In the genomic region with DNA sequence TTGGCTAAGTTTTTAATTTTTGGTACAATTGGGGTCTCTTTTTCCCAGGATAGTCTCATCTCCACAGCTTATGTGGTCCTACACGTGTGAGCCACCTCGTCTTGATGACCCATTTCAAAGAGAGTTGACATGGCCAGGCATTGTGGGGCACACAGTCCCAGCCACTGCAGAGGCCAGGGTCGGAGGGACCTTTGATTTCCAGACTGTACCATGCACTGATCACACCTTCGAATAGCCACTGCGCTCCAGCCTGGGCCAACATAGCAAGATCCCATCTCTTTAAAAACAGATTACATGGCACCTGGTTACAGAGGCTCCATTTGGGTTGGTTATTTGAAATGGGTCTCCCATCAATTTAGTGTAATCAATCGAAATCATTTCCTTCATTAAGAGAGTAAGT, we compare ENCODE assay signal across 39 cellular contexts.
"Had no signal": no experiment of that assay in that cellular context is flagged by ENCODE, and none has a peak within 500 bp of the region (broad histone marks: within the 10 kb centered on the region; RNA-seq: fewer than 3 reads in every experiment).

No MANE protein-coding gene starts in this region.

- FAIRE-seq: astrocyte, bronchial epithelial cell had no signal

- H3K27ac Mint-ChIP-seq: activated naive CD4-positive, alpha-beta T cell treated with anti-CD3 and anti-CD28 coated beads for 36 hours; activated naive CD4-positive, alpha-beta T cell treated with anti-CD3 and anti-CD28 coated beads, Interleukin-2, amount 10 ng/mL, durations not matched to agents 7 days and 5 days; activated naive CD4-positive, alpha-beta T cell treated with anti-CD3 and anti-CD28 coated beads, Interleukin-2, amount 50 U/mL, for 24 hours; activated naive CD4-positive, alpha-beta T cell treated with anti-CD3 and anti-CD28 coated beads, Interleukin-2, amount 50 U/mL, for 72 hours; activated naive CD8-positive, alpha-beta T cell; activated naive CD8-positive, alpha-beta T cell treated with anti-CD3 and anti-CD28 coated beads for 36 hours; activated naive CD8-positive, alpha-beta T cell treated with anti-CD3 and anti-CD28 coated beads, Interleukin-2, amount 10 ng/mL, durations not matched to agents 7 days and 5 days; activated naive CD8-positive, alpha-beta T cell treated with anti-CD3 and anti-CD28 coated beads, Interleukin-2, amount 50 U/mL, for 24 hours; activated T-cell treated with anti-CD3 and anti-CD28 coated beads, Interleukin-2, amount 50 U/mL, for 24 hours; activated T-cell treated with anti-CD3 and anti-CD28 coated beads, Interleukin-2, amount 50 U/mL, for 72 hours; activated T-helper 1 cell treated with anti-CD3 and anti-CD28 coated beads, Interleukin-12 subunit alpha, Interleukin-12 subunit beta, Interleukin-2, Interleukin-4 antibody, amounts not matched to agents 30 ng/mL and 10 ng/mL and 1 ng/mL, durations not matched to agents 14 hours and 24 hours and 36 hours; activated T-helper 17 cell treated with anti-CD3 and anti-CD28 coated beads, Interleukin-2, amount 50 U/mL, for 72 hours; activated T-helper 2 cell treated with anti-CD3 and anti-CD28 coated beads, Interferon-gamma antibody, Interleukin-2, Interleukin-4, amounts not matched to agents 10 μg/mL and 5 μg/mL and 100 μg/mL, durations not matched to agents 14 hours and 24 hours and 36 hours; brain had no signal

- H3K36me3 ChIP-seq: adrenal gland, ascending aorta, brain microvascular endothelial cell, breast epithelium, cardiac muscle cell had no signal

- H3K4me3 Mint-ChIP-seq: activated naive CD4-positive, alpha-beta T cell treated with anti-CD3 and anti-CD28 coated beads for 36 hours; activated naive CD4-positive, alpha-beta T cell treated with anti-CD3 and anti-CD28 coated beads, Interleukin-2, amount 10 ng/mL, durations not matched to agents 7 days and 5 days; activated naive CD4-positive, alpha-beta T cell treated with anti-CD3 and anti-CD28 coated beads, Interleukin-2, amount 50 U/mL, for 24 hours; activated naive CD8-positive, alpha-beta T cell; activated naive CD8-positive, alpha-beta T cell treated with anti-CD3 and anti-CD28 coated beads for 36 hours; activated naive CD8-positive, alpha-beta T cell treated with anti-CD3 and anti-CD28 coated beads, Interleukin-2, amount 10 ng/mL, durations not matched to agents 7 days and 5 days; activated naive CD8-positive, alpha-beta T cell treated with anti-CD3 and anti-CD28 coated beads, Interleukin-2, amount 50 U/mL, for 24 hours; activated T-cell treated with anti-CD3 and anti-CD28 coated beads, Interleukin-2, amount 50 U/mL, for 24 hours; activated T-cell treated with anti-CD3 and anti-CD28 coated beads, Interleukin-2, amount 50 U/mL, for 4 hours; activated T-cell treated with anti-CD3 and anti-CD28 coated beads, Interleukin-2, amount 50 U/mL, for 72 hours; activated T-helper 1 cell treated with anti-CD3 and anti-CD28 coated beads, Interleukin-12 subunit alpha, Interleukin-12 subunit beta, Interleukin-2, Interleukin-4 antibody, amounts not matched to agents 30 ng/mL and 10 ng/mL and 1 ng/mL, durations not matched to agents 14 hours and 24 hours and 36 hours; activated T-helper 17 cell treated with anti-CD3 and anti-CD28 coated beads, Interleukin-2, amount 50 U/mL, for 72 hours; brain; central memory CD8-positive, alpha-beta T cell had no signal

- ATAC-seq: activated naive CD4-positive, alpha-beta T cell treated with anti-CD3 and anti-CD28 coated beads, Interleukin-2, amount 50 U/mL, for 72 hours; activated naive CD8-positive, alpha-beta T cell treated with anti-CD3 and anti-CD28 coated beads, Interleukin-2, amount 50 U/mL, for 24 hours; activated T-cell treated with anti-CD3 and anti-CD28 coated beads, Interleukin-2, amount 50 U/mL, for 4 hours; activated T-cell treated with anti-CD3 and anti-CD28 coated beads, Interleukin-2, amount 50 U/mL, for 72 hours; activated T-helper 17 cell treated with anti-CD3 and anti-CD28 coated beads, Interleukin-2, amount 50 U/mL, for 72 hours; body of pancreas had no signal

- H3K4me1 Mint-ChIP-seq: activated naive CD4-positive, alpha-beta T cell treated with anti-CD3 and anti-CD28 coated beads, Interleukin-2, amount 10 ng/mL, durations not matched to agents 7 days and 5 days; activated naive CD4-positive, alpha-beta T cell treated with anti-CD3 and anti-CD28 coated beads, Interleukin-2, amount 50 U/mL, for 24 hours; activated naive CD8-positive, alpha-beta T cell treated with anti-CD3 and anti-CD28 coated beads for 36 hours; activated naive CD8-positive, alpha-beta T cell treated with anti-CD3 and anti-CD28 coated beads, Interleukin-2, amount 10 ng/mL, durations not matched to agents 7 days and 5 days; activated naive CD8-positive, alpha-beta T cell treated with anti-CD3 and anti-CD28 coated beads, Interleukin-2, amount 50 U/mL, for 24 hours; activated T-helper 17 cell treated with anti-CD3 and anti-CD28 coated beads, Interleukin-2, amount 50 U/mL, for 72 hours; brain; central memory CD8-positive, alpha-beta T cell had no signal

- H3K4me1 ChIP-seq: adrenal gland, ascending aorta, body of pancreas, breast epithelium had no signal

- H3K4me3 ChIP-seq: adrenal gland, ascending aorta, body of pancreas, breast epithelium, cardiac muscle cell had no signal

- H3K36me3 Mint-ChIP-seq: activated naive CD4-positive, alpha-beta T cell treated with anti-CD3 and anti-CD28 coated beads, Interleukin-2, amount 10 ng/mL, durations not matched to agents 7 days and 5 days; activated naive CD4-positive, alpha-beta T cell treated with anti-CD3 and anti-CD28 coated beads, Interleukin-2, amount 50 U/mL, for 24 hours; activated naive CD8-positive, alpha-beta T cell treated with anti-CD3 and anti-CD28 coated beads for 36 hours; activated naive CD8-positive, alpha-beta T cell treated with anti-CD3 and anti-CD28 coated beads, Interleukin-2, amount 10 ng/mL, durations not matched to agents 7 days and 5 days; brain had no signal

- H3K27me3 ChIP-seq: adrenal gland, ascending aorta, body of pancreas, brain microvascular endothelial cell, breast epithelium, cardiac muscle cell had no signal

- H3K9me3 ChIP-seq: adrenal gland, ascending aorta, body of pancreas, breast epithelium had no signal

- H3K27me3 Mint-ChIP-seq: activated naive CD4-positive, alpha-beta T cell treated with anti-CD3 and anti-CD28 coated beads, Interleukin-2, amount 10 ng/mL, durations not matched to agents 7 days and 5 days; activated naive CD4-positive, alpha-beta T cell treated with anti-CD3 and anti-CD28 coated beads, Interleukin-2, amount 50 U/mL, for 24 hours; activated naive CD8-positive, alpha-beta T cell; activated naive CD8-positive, alpha-beta T cell treated with anti-CD3 and anti-CD28 coated beads for 36 hours; activated naive CD8-positive, alpha-beta T cell treated with anti-CD3 and anti-CD28 coated beads, Interleukin-2, amount 10 ng/mL, durations not matched to agents 7 days and 5 days; activated naive CD8-positive, alpha-beta T cell treated with anti-CD3 and anti-CD28 coated beads, Interleukin-2, amount 50 U/mL, for 24 hours; activated T-cell treated with anti-CD3 and anti-CD28 coated beads, Interleukin-2, amount 50 U/mL, for 24 hours; activated T-helper 17 cell treated with anti-CD3 and anti-CD28 coated beads, Interleukin-2, amount 50 U/mL, for 72 hours; central memory CD8-positive, alpha-beta T cell had no signal

- DNase-seq: activated effector memory CD4-positive, alpha-beta T cell treated with anti-CD3 and anti-CD28 coated beads, Interleukin-2, amount 50 U/mL, for 16 hours; activated effector memory CD4-positive, alpha-beta T cell treated with Interleukin-2 at 50 U/mL for 16 hours; activated gamma-delta T cell; activated gamma-delta T cell treated with Interleukin-2 at 50 U/mL for 16 hours; activated naive CD4-positive, alpha-beta T cell; activated naive CD4-positive, alpha-beta T cell treated with anti-CD3 and anti-CD28 coated beads for 36 hours; activated naive CD4-positive, alpha-beta T cell treated with anti-CD3 and anti-CD28 coated beads, Interleukin-2, amount 10 ng/mL, durations not matched to agents 7 days and 5 days; activated naive CD4-positive, alpha-beta T cell treated with anti-CD3 and anti-CD28 coated beads, Interleukin-2, amount 50 U/mL, for 16 hours; activated naive CD4-positive, alpha-beta T cell treated with Interleukin-2 at 50 U/mL for 16 hours; activated naive CD8-positive, alpha-beta T cell treated with anti-CD3 and anti-CD28 coated beads for 36 hours; activated naive CD8-positive, alpha-beta T cell treated with anti-CD3 and anti-CD28 coated beads, Interleukin-2, amount 10 ng/mL, durations not matched to agents 7 days and 5 days; activated naive CD8-positive, alpha-beta T cell treated with anti-CD3 and anti-CD28 coated beads, Interleukin-2, amount 50 U/mL, for 24 hours; activated T-cell treated with anti-CD3 and anti-CD28 coated beads, Interleukin-2, amount 50 U/mL, for 1 hour; activated T-cell treated with anti-CD3 and anti-CD28 coated beads, Interleukin-2, amount 50 U/mL, for 24 hours; activated T-cell treated with anti-CD3 and anti-CD28 coated beads, Interleukin-2, amount 50 U/mL, for 4 hours; activated T-cell treated with anti-CD3 and anti-CD28 coated beads, Interleukin-2, amount 50 U/mL, for 48 hours; activated T-cell treated with anti-CD3 and anti-CD28 coated beads, Interleukin-2, amount 50 U/mL, for 72 hours; adrenal gland; amniotic stem cell; amygdala; anterior cingulate cortex; aorta; body of pancreas; brain microvascular endothelial cell; central memory CD4-positive, alpha-beta T cell; cerebellar nuclear complex had no signal

- H3K27ac ChIP-seq: adrenal gland, ascending aorta, body of pancreas, brain microvascular endothelial cell, breast epithelium, cardiac muscle cell had no signal

- H3K9me3 Mint-ChIP-seq: activated naive CD4-positive, alpha-beta T cell treated with anti-CD3 and anti-CD28 coated beads, Interleukin-2, amount 50 U/mL, for 24 hours; activated naive CD8-positive, alpha-beta T cell treated with anti-CD3 and anti-CD28 coated beads for 36 hours; activated T-cell treated with anti-CD3 and anti-CD28 coated beads, Interleukin-2, amount 50 U/mL, for 4 hours; central memory CD8-positive, alpha-beta T cell had no signal
